9 cellular contexts compared by ENCODE assay signal in genomic region chr11:103326070-103326794, GRCh38.
DNase-seq lines count a peak whose midpoint lies in the region; ATAC-seq, FAIRE-seq and TF ChIP-seq lines count a peak whose summit lies in the region.
"Had no signal": no experiment of that assay in that cellular context is flagged by ENCODE, and none has a peak within 500 bp of the region (broad histone marks: within the 10 kb centered on the region; RNA-seq: fewer than 3 reads in every experiment).

No MANE protein-coding gene starts in this region.

- H3K4me1 ChIP-seq in astrocyte (ENCODE audit: insufficient read depth, low read length): no peaks in the 10 kb centered on the region
- H3K4me1 ChIP-seq in spleen: peaks cover 0 to 16% (median 6%) of the 10 kb centered on the region in 6 donors

- peak overlapping the region; percentile 59 for H3K4me3 Mint-ChIP-seq in activated naive CD8-positive, alpha-beta T cell treated with anti-CD3 and anti-CD28 coated beads, Interleukin-2, amount 10 ng/mL, durations not matched to agents 7 days and 5 days
- H3K4me3 Mint-ChIP-seq in activated naive CD8-positive, alpha-beta T cell treated with anti-CD3 and anti-CD28 coated beads for 36 hours: no peak overlapping the region
- no peak overlapping the region for H3K4me3 Mint-ChIP-seq in astrocyte (ENCODE audit: unreplicated experiment)

- peaks cover 7% of the 10 kb centered on the region for H3K4me1 Mint-ChIP-seq in activated naive CD8-positive, alpha-beta T cell treated with anti-CD3 and anti-CD28 coated beads, Interleukin-2, amount 10 ng/mL, durations not matched to agents 7 days and 5 days
- peaks cover 7% of the 10 kb centered on the region for H3K4me1 Mint-ChIP-seq in activated naive CD8-positive, alpha-beta T cell treated with anti-CD3 and anti-CD28 coated beads for 36 hours
- peaks cover 3% of the 10 kb centered on the region for H3K4me1 Mint-ChIP-seq in astrocyte (ENCODE audit: low read depth, unreplicated experiment)

- no peaks in the 10 kb centered on the region for H3K9me3 Mint-ChIP-seq in activated naive CD8-positive, alpha-beta T cell treated with anti-CD3 and anti-CD28 coated beads, Interleukin-2, amount 10 ng/mL, durations not matched to agents 7 days and 5 days
- no peaks in the 10 kb centered on the region for H3K9me3 Mint-ChIP-seq in activated naive CD8-positive, alpha-beta T cell treated with anti-CD3 and anti-CD28 coated beads for 36 hours
- H3K9me3 Mint-ChIP-seq in astrocyte (ENCODE audit: unreplicated experiment): no peaks in the 10 kb centered on the region

- H2AFZ ChIP-seq in astrocyte (ENCODE audit: low read depth, low read length): peak overlapping the region; percentile 55

- TF ChIP-seq CTCF in astrocyte (IDR thresholded peaks at IDR 0.05; ENCODE audit: insufficient read depth, low read depth, low read length) (peak; percentile 91), spleen (IDR thresholded peaks at IDR 0.05 in 8 of 11, conservative IDR thresholded peaks at IDR 0.05 in 3 of 11) (peak in 9 of 11 experiments; percentile 20 to 65 (median 47))

- 65 to 73% (median 68%) methylated on average over 22 to 25 of the region's 25 CpGs for WGBS in spleen, 5 donors

- no peaks in the 10 kb centered on the region for H3K79me2 ChIP-seq in astrocyte (ENCODE audit: insufficient read depth, low read length)

- peak; percentile 86 for ATAC-seq in activated naive CD8-positive, alpha-beta T cell treated with anti-CD3 and anti-CD28 coated beads, Interleukin-2, amount 10 ng/mL, durations not matched to agents 7 days and 5 days (ENCODE audit: low read depth)
- ATAC-seq in GM21526 (IDR thresholded peaks at IDR 0.05; ENCODE audit: low FRiP score, unreplicated experiment): peak; percentile 99

- H3K36me3 Mint-ChIP-seq in activated naive CD8-positive, alpha-beta T cell treated with anti-CD3 and anti-CD28 coated beads, Interleukin-2, amount 10 ng/mL, durations not matched to agents 7 days and 5 days: no peaks in the 10 kb centered on the region
- peaks cover 3% of the 10 kb centered on the region for H3K36me3 Mint-ChIP-seq in activated naive CD8-positive, alpha-beta T cell treated with anti-CD3 and anti-CD28 coated beads for 36 hours
- H3K36me3 Mint-ChIP-seq in astrocyte (ENCODE audit: low read depth, unreplicated experiment): no peaks in the 10 kb centered on the region

- intact Hi-C loops in spleen (cut with DNase I; ENCODE audit: low total_unique reads): no loop called here

- DNase-seq in activated naive CD8-positive, alpha-beta T cell treated with anti-CD3 and anti-CD28 coated beads, Interleukin-2, amount 10 ng/mL, durations not matched to agents 7 days and 5 days: peak; percentile 36
- DNase-seq in activated naive CD8-positive, alpha-beta T cell treated with anti-CD3 and anti-CD28 coated beads for 36 hours: no peak
- peak; percentile 21 for DNase-seq in HK-2 (ENCODE audit: unreplicated experiment)
- peak; percentile 55 for DNase-seq in NCI-H748 treated with DMSO at 0.1 percent for 48 hours (lab: John Stamatoyannopoulos, UW)
- DNase-seq in astrocyte (ENCODE audit: low read depth): peak; percentile 58
- peak; percentile 61 for DNase-seq in iPS DF 19.7 (ENCODE audit: low read depth, low spot score)
- peak; percentile 75 for DNase-seq in spleen

- H3K27ac Mint-ChIP-seq in activated naive CD8-positive, alpha-beta T cell treated with anti-CD3 and anti-CD28 coated beads, Interleukin-2, amount 10 ng/mL, durations not matched to agents 7 days and 5 days: no peak overlapping the region
- H3K27ac Mint-ChIP-seq in activated naive CD8-positive, alpha-beta T cell treated with anti-CD3 and anti-CD28 coated beads for 36 hours: no peak overlapping the region
- peak overlapping the region; percentile 11 for H3K27ac Mint-ChIP-seq in astrocyte (ENCODE audit: unreplicated experiment)

- peak; percentile 39 for FAIRE-seq in astrocyte (lab: Jason Lieb, UNC)

- POLR2A ChIA-PET in activated naive CD8-positive, alpha-beta T cell treated with anti-CD3 and anti-CD28 coated beads, Interleukin-2, amount 10 ng/mL, durations not matched to agents 7 days and 5 days (lab: Charles Lee): no interaction called here

- TF ChIP-seq POLR2A in spleen (IDR thresholded peaks at IDR 0.05): no peak

- no peaks in the 10 kb centered on the region for H4K20me1 ChIP-seq in astrocyte (ENCODE audit: insufficient read depth, low read length)

- H3K27me3 ChIP-seq in astrocyte (ENCODE audit: insufficient read depth, low read length) (no peaks in the 10 kb centered on the region), spleen (replicated peaks in 1 of 7) (no peaks in the 10 kb centered on the region)
- H3K27me3 ChIP-seq: neutrophil had no signal

- peak overlapping the region; percentile 29 for H3K9ac ChIP-seq in astrocyte (ENCODE audit: low read length)

- no peaks in the 10 kb centered on the region for H3K36me3 ChIP-seq in astrocyte (ENCODE audit: insufficient read depth, low read length)
- H3K36me3 ChIP-seq in spleen: no peaks in the 10 kb centered on the region
- H3K36me3 ChIP-seq: neutrophil had no signal

- H3K27me3 Mint-ChIP-seq in activated naive CD8-positive, alpha-beta T cell treated with anti-CD3 and anti-CD28 coated beads, Interleukin-2, amount 10 ng/mL, durations not matched to agents 7 days and 5 days: no peaks in the 10 kb centered on the region
- no peaks in the 10 kb centered on the region for H3K27me3 Mint-ChIP-seq in activated naive CD8-positive, alpha-beta T cell treated with anti-CD3 and anti-CD28 coated beads for 36 hours
- H3K27me3 Mint-ChIP-seq in astrocyte (ENCODE audit: low read depth, unreplicated experiment): no peaks in the 10 kb centered on the region

- H3K4me3 ChIP-seq in astrocyte (ENCODE audit: insufficient read depth, low read depth, low read length) (no peak overlapping the region), spleen (no peak overlapping the region)

- H3K9me3 ChIP-seq in astrocyte (ENCODE audit: insufficient read depth, low read depth, low read length): no peaks in the 10 kb centered on the region
- H3K9me3 ChIP-seq in spleen: no peaks in the 10 kb centered on the region
- H3K9me3 ChIP-seq: neutrophil had no signal

- H3K4me2 ChIP-seq in astrocyte (ENCODE audit: low read length): peak overlapping the region; percentile 45

- H3K27ac ChIP-seq in astrocyte (ENCODE audit: low read depth, low read length) (peak overlapping the region; percentile 2), spleen (peak overlapping the region in 2 of 8 donors; percentile 28 to 34)
- H3K27ac ChIP-seq: neutrophil had no signal
